27 cellular contexts compared by ENCODE assay signal in the genomic region with DNA sequence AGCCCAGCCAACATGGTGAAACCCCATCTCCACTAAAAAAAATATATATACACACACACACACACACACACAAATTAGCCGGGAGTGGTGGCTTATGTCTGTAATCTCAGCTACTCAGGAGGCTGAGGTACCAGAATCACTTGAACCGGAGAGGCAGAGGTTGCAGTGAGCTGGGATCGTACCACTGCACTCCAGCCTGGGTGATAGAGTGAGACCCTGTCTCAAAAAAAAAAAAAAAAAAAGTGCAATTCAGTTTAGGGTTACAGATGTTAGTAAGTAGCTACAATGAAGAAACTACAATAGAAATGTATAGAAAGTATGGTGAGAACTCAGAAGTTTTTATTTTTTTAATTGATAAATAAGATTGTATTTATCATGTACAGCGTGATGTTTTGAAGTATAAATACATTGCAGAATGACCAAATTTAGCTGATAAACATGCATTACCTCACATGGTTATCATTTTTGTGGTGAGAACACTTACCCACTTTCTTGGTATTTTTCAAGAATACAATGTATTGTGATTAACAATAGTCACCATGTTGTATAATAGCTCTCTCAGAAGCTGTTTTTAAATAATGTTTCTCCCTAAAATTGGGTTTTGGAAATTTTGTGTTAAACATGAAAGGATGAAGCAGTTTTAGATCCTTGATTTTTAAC. TPM values are rescaled to one million over a fixed set of nuclear protein-coding genes. Genes with fewer than 3 reads are reported as not detected.
"Had no signal": no experiment of that assay in that cellular context is flagged by ENCODE, and none has a peak within 500 bp of the region (broad histone marks: within the 10 kb centered on the region; RNA-seq: fewer than 3 reads in every experiment).

No MANE protein-coding gene starts in this region.

- DNase-seq: activated B cell treated with CpG ODN at 0.5 μM for 24 hours; activated CD4-positive, alpha-beta T cell treated with anti-CD3 and anti-CD28 coated beads for 1 hour; activated CD4-positive, alpha-beta T cell treated with anti-CD3 and anti-CD28 coated beads, Interleukin-2, amount 10 ng/mL, durations not matched to agents 24 days and 14 days; activated CD4-positive, alpha-beta T cell treated with anti-CD3 and anti-CD28 coated beads, Interleukin-2, amount 50 U/mL, for 48 hours; activated CD8-positive, alpha-beta memory T cell treated with anti-CD3 and anti-CD28 coated beads for 24 hours; activated gamma-delta T cell; activated naive CD4-positive, alpha-beta T cell treated with anti-CD3 and anti-CD28 coated beads, Interleukin-2, amount 10 ng/mL, durations not matched to agents 7 days and 5 days; activated naive CD8-positive, alpha-beta T cell treated with anti-CD3 and anti-CD28 coated beads for 36 hours; activated T-cell treated with anti-CD3 and anti-CD28 coated beads, Interleukin-2, amount 50 U/mL, for 48 hours; adrenal gland; aorta; MM.1S; NCI-H1105; NCI-H1436; NCI-H1694 treated with DMSO at 0.1 percent for 48 hours; NCI-H2029 treated with DMSO at 0.1 percent for 48 hours; NCI-H345; NCI-H510A treated with DMSO at 0.1 percent for 48 hours; NCI-H69; PC-3; SHP77 treated with DMSO at 0.1 percent for 48 hours; T-helper 17 cell; T-helper 9 cell had no signal

- H3K4me1 ChIP-seq: adrenal gland had no signal

- H3K27me3 ChIP-seq: adrenal gland had no signal

- H3K27ac ChIP-seq: adrenal gland had no signal

- H3K9me3 Mint-ChIP-seq: activated B cell treated with CpG ODN at 0.5 μM for 24 hours; activated CD4-positive, alpha-beta T cell treated with anti-CD3 and anti-CD28 coated beads, Interleukin-2, amount 10 ng/mL, durations not matched to agents 24 days and 14 days; activated naive CD4-positive, alpha-beta T cell treated with anti-CD3 and anti-CD28 coated beads, Interleukin-2, amount 10 ng/mL, durations not matched to agents 7 days and 5 days; activated naive CD8-positive, alpha-beta T cell treated with anti-CD3 and anti-CD28 coated beads for 36 hours; activated T-helper 17 cell treated with anti-CD3 and anti-CD28 coated beads, Interleukin-2, amount 50 U/mL, for 72 hours; brain; central memory CD8-positive, alpha-beta T cell had no signal

- H3K4me3 Mint-ChIP-seq: activated B cell treated with CpG ODN at 0.5 μM for 24 hours; activated CD4-positive, alpha-beta T cell treated with anti-CD3 and anti-CD28 coated beads, Interleukin-2, amount 10 ng/mL, durations not matched to agents 24 days and 14 days; activated naive CD4-positive, alpha-beta T cell treated with anti-CD3 and anti-CD28 coated beads, Interleukin-2, amount 10 ng/mL, durations not matched to agents 7 days and 5 days; activated naive CD8-positive, alpha-beta T cell treated with anti-CD3 and anti-CD28 coated beads for 36 hours; activated T-helper 17 cell treated with anti-CD3 and anti-CD28 coated beads, Interleukin-2, amount 50 U/mL, for 72 hours; brain; central memory CD8-positive, alpha-beta T cell; T-helper 17 cell had no signal

- H3K27me3 Mint-ChIP-seq: activated B cell treated with CpG ODN at 0.5 μM for 24 hours; activated CD4-positive, alpha-beta T cell treated with anti-CD3 and anti-CD28 coated beads, Interleukin-2, amount 10 ng/mL, durations not matched to agents 24 days and 14 days; activated naive CD4-positive, alpha-beta T cell treated with anti-CD3 and anti-CD28 coated beads, Interleukin-2, amount 10 ng/mL, durations not matched to agents 7 days and 5 days; activated naive CD8-positive, alpha-beta T cell treated with anti-CD3 and anti-CD28 coated beads for 36 hours; activated T-helper 17 cell treated with anti-CD3 and anti-CD28 coated beads, Interleukin-2, amount 50 U/mL, for 72 hours; brain; central memory CD8-positive, alpha-beta T cell; T-helper 17 cell had no signal

- H3K27ac Mint-ChIP-seq: activated B cell treated with CpG ODN at 0.5 μM for 24 hours; activated CD4-positive, alpha-beta T cell treated with anti-CD3 and anti-CD28 coated beads, Interleukin-2, amount 10 ng/mL, durations not matched to agents 24 days and 14 days; activated naive CD4-positive, alpha-beta T cell treated with anti-CD3 and anti-CD28 coated beads, Interleukin-2, amount 10 ng/mL, durations not matched to agents 7 days and 5 days; activated naive CD8-positive, alpha-beta T cell treated with anti-CD3 and anti-CD28 coated beads for 36 hours; activated T-helper 17 cell treated with anti-CD3 and anti-CD28 coated beads, Interleukin-2, amount 50 U/mL, for 72 hours; T-helper 17 cell had no signal

- ATAC-seq: activated T-helper 17 cell treated with anti-CD3 and anti-CD28 coated beads, Interleukin-2, amount 50 U/mL, for 72 hours; PC-3; T-helper 17 cell had no signal

- H3K9me3 ChIP-seq: adrenal gland had no signal

- H3K4me3 ChIP-seq: adrenal gland had no signal

- H3K36me3 ChIP-seq: adrenal gland had no signal

RNA-seq across cellular contexts. Expression of gene TEX46, which starts 21.6 kb away (rescaled TPM):
- total RNA-seq: activated B cell treated with CpG ODN at 0.5 μM for 24 hours; activated CD4-positive, alpha-beta T cell treated with anti-CD3 and anti-CD28 coated beads, Interleukin-2, amount 10 ng/mL, durations not matched to agents 24 days and 14 days; activated naive CD8-positive, alpha-beta T cell treated with anti-CD3 and anti-CD28 coated beads for 36 hours; activated T-helper 17 cell treated with anti-CD3 and anti-CD28 coated beads, Interleukin-2, amount 50 U/mL, for 72 hours; adrenal gland; aorta; PC-3; SK-MEL-5; T-helper 17 cell had no signal
- polyA plus RNA-seq: adrenal gland, aorta had no signal
